ENCODE assay signal across 11 cellular contexts in genomic region chr10:24841530-24841929, GRCh38.
"Had no signal": no experiment of that assay in that cellular context is flagged by ENCODE, and none has a peak within 500 bp of the region (broad histone marks: within the 10 kb centered on the region; RNA-seq: fewer than 3 reads in every experiment).

No MANE protein-coding gene starts in this region.

- H3K9me3 Mint-ChIP-seq: GM23338, H9 had no signal

- H3K27ac Mint-ChIP-seq: GM23338, H9, HFFc6 had no signal

- FAIRE-seq: H1, H54 had no signal

- ATAC-seq: GM23338, HCT116 had no signal

- H3K4me3 Mint-ChIP-seq: GM23338, H9, HFFc6 had no signal

- H3K36me3 ChIP-seq: HAP-1 had no signal

- H3K4me1 Mint-ChIP-seq: GM23338, H9 had no signal

- H3K9me3 ChIP-seq: HAP-1 had no signal

- H3K4me1 ChIP-seq: HAP-1 had no signal

- DNase-seq: GM23248, GOT3, H7, H9, HCEC 1CT, HFFc6 had no signal

- H3K27ac ChIP-seq: GM23248 had no signal

- H3K4me3 ChIP-seq: GM23248, GM23338, HAP-1 had no signal
